Comparison of ENCODE assay signal across 1 cellular context in genomic region chr9:129178579-129178909, GRCh38.
TF ChIP-seq lines count a peak whose summit lies in the region.

No MANE protein-coding gene starts in this region.

TF ChIP-seq in HepG2, 621 proteins besides CTCF, POLR2A, EP300 and RAD21 (continued from another document and continues in another):
- no peak for TF ChIP-seq STAT6 (CRISPR knock-in tag; IDR thresholded peaks at IDR 0.05; ENCODE audit: borderline replicate concordance)
- no peak for TF ChIP-seq HDAC6 (IDR thresholded peaks at IDR 0.05; ENCODE audit: low read depth, low read length)
- TF ChIP-seq ZNF331 (CRISPR knock-in tag; IDR thresholded peaks at IDR 0.05), result no peak
- TF ChIP-seq ZNF138 (CRISPR knock-in tag; IDR thresholded peaks at IDR 0.05; ENCODE audit: low read depth), result no peak
- no peak for TF ChIP-seq TP53 (CRISPR knock-in tag; conservative IDR thresholded peaks at IDR 0.05)
- TF ChIP-seq NFE2 (CRISPR knock-in tag; IDR thresholded peaks at IDR 0.05), result no peak
- TF ChIP-seq GTF3A (CRISPR knock-in tag; conservative IDR thresholded peaks at IDR 0.05), result no peak
- TF ChIP-seq CHD4 (IDR thresholded peaks at IDR 0.05; ENCODE audit: borderline replicate concordance, low read length), result no peak; the same call in 1 of the 2 replicates
- TF ChIP-seq SMYD3 (CRISPR knock-in tag; IDR thresholded peaks at IDR 0.05), result 0 out of 2 replicates have a peak, but pooled peaks have one; percentile 15
- no peak for TF ChIP-seq FOSL2 (CRISPR knock-in tag; IDR thresholded peaks at IDR 0.05)
- no peak for TF ChIP-seq ESRRA (CRISPR knock-in tag; IDR thresholded peaks at IDR 0.05; ENCODE audit: low read depth)
- TF ChIP-seq ZBTB34 (CRISPR knock-in tag; IDR thresholded peaks at IDR 0.05), result 0 out of 2 replicates have a peak, but pooled peaks have one; percentile 20
- TF ChIP-seq ZNF326 (CRISPR knock-in tag; IDR thresholded peaks at IDR 0.05; ENCODE audit: borderline replicate concordance), result no peak
- TF ChIP-seq SNAPC2 (CRISPR knock-in tag; IDR thresholded peaks at IDR 0.05), result no peak
- no peak for TF ChIP-seq MYNN (CRISPR knock-in tag; IDR thresholded peaks at IDR 0.05; ENCODE audit: low read depth)
- TF ChIP-seq ZNF282 (IDR thresholded peaks at IDR 0.05; ENCODE audit: partially characterized antibody), result no peak
- 0 out of 2 replicates have a peak, but pooled peaks have one; percentile 5 for TF ChIP-seq ZNF747 (CRISPR knock-in tag; IDR thresholded peaks at IDR 0.05; ENCODE audit: borderline replicate concordance)
- no peak for TF ChIP-seq ARNT2 (CRISPR knock-in tag; IDR thresholded peaks at IDR 0.05; ENCODE audit: low read depth)
- no peak for TF ChIP-seq HMGA1 (CRISPR knock-in tag; conservative IDR thresholded peaks at IDR 0.05)
- no peak for TF ChIP-seq ZBTB14 (CRISPR knock-in tag; IDR thresholded peaks at IDR 0.05)
- no peak for TF ChIP-seq GPBP1L1 (CRISPR knock-in tag; IDR thresholded peaks at IDR 0.05)
- TF ChIP-seq ZNF280B (CRISPR knock-in tag; IDR thresholded peaks at IDR 0.05; ENCODE audit: borderline replicate concordance), result no peak
- no peak for TF ChIP-seq ZSCAN29 (CRISPR knock-in tag; conservative IDR thresholded peaks at IDR 0.05)
- no peak for TF ChIP-seq ARID4A (CRISPR knock-in tag; IDR thresholded peaks at IDR 0.05; ENCODE audit: borderline replicate concordance)
- no peak for TF ChIP-seq SIN3B (IDR thresholded peaks at IDR 0.05; ENCODE audit: low read length)
- TF ChIP-seq FUBP1 (CRISPR knock-in tag; IDR thresholded peaks at IDR 0.05; ENCODE audit: borderline replicate concordance), result no peak
- no peak for TF ChIP-seq GRHL1 (CRISPR knock-in tag; conservative IDR thresholded peaks at IDR 0.05)
- no peak for TF ChIP-seq ARID5B (CRISPR knock-in tag; IDR thresholded peaks at IDR 0.05)
- no peak for TF ChIP-seq ATRX (CRISPR knock-in tag; IDR thresholded peaks at IDR 0.05; ENCODE audit: borderline replicate concordance)
- TF ChIP-seq ZEB1 (IDR thresholded peaks at IDR 0.05; ENCODE audit: insufficient replicate concordance, low read depth), result peak; percentile 13
- TF ChIP-seq AGO1 (IDR thresholded peaks at IDR 0.05; ENCODE audit: low read depth, low read length, poor library complexity, severe bottlenecking), result no peak
- TF ChIP-seq SMAD9 (CRISPR knock-in tag; IDR thresholded peaks at IDR 0.05), result no peak
